12 cellular contexts compared by ENCODE assay signal in genomic region chr11:76667856-76668255, GRCh38. TPM values are rescaled to one million over a fixed set of nuclear protein-coding genes. Genes with fewer than 3 reads are reported as not detected.
A peak's percentile ranks its signal among the peaks of the same experiment; 100 is the strongest.
DNase-seq lines count a peak whose midpoint lies in the region; ATAC-seq, FAIRE-seq and TF ChIP-seq lines count a peak whose summit lies in the region.
"Had no signal": no experiment of that assay in that cellular context is flagged by ENCODE, and none has a peak within 500 bp of the region (broad histone marks: within the 10 kb centered on the region; RNA-seq: fewer than 3 reads in every experiment).

No MANE protein-coding gene starts in this region.

- no peak overlapping the region for H3K27ac ChIP-seq in neuronal stem cell (replicated peaks; ENCODE audit: low read length)
- H3K27ac ChIP-seq in urinary bladder (ENCODE audit: low read depth): no peak overlapping the region

- ATAC-seq in GM18520 (IDR thresholded peaks at IDR 0.05; ENCODE audit: unreplicated experiment): no peak
- ATAC-seq: WTC11 had no signal

- no peak overlapping the region for H3K14ac ChIP-seq in neuronal stem cell (ENCODE audit: low read length)

- DNase-seq in activated effector memory CD4-positive, alpha-beta T cell treated with anti-CD3 and anti-CD28 coated beads, Interleukin-2, amount 50 U/mL, for 16 hours: peak; percentile 56
- DNase-seq in activated effector memory CD4-positive, alpha-beta T cell treated with Interleukin-2 at 50 U/mL for 16 hours: no peak
- DNase-seq in endothelial cell (ENCODE audit: low spot score) (no peak), neuronal stem cell (ENCODE audit: low spot score) (no peak), GM12891 (ENCODE audit: insufficient read length, low spot score) (no peak), RCC 7860 (ENCODE audit: low spot score) (no peak)
- DNase-seq: GDM1, NCI-H187 treated with DMSO at 0.1 percent for 48 hours had no signal

- TF ChIP-seq POLR2A in GM12891 (IDR thresholded peaks at IDR 0.05; ENCODE audit: low read depth, low read length): no peak

- no peak overlapping the region for H2BK120ac ChIP-seq in neuronal stem cell (ENCODE audit: low read depth, low read length)

- H2BK15ac ChIP-seq in neuronal stem cell (ENCODE audit: low read length): no peak overlapping the region

- peak overlapping the region; percentile 25 for H2AK5ac ChIP-seq in neuronal stem cell (ENCODE audit: low read depth, low read length)

- no peak overlapping the region for H3K4me2 ChIP-seq in neuronal stem cell (ENCODE audit: insufficient read depth, low read length, poor library complexity, severe bottlenecking)

- no peaks in the 10 kb centered on the region for H3K9me3 Mint-ChIP-seq in endothelial cell (ENCODE audit: unreplicated experiment)
- H3K9me3 Mint-ChIP-seq: memory B cell, WTC11 had no signal

- peaks cover 3 to 13% of the 10 kb centered on the region in 2 donors for H3K4me1 ChIP-seq in neuronal stem cell (ENCODE audit: control insufficient read depth in 2 of 2, insufficient read depth in 1 of 2, low read depth in 1 of 2, low read length in 2 of 2)
- no peaks in the 10 kb centered on the region for H3K4me1 ChIP-seq in urinary bladder (ENCODE audit: insufficient read depth)

- H3K4ac ChIP-seq in neuronal stem cell (ENCODE audit: low read length): peak overlapping the region; percentile 53

- H3K27me3 Mint-ChIP-seq in endothelial cell (ENCODE audit: unreplicated experiment): peaks cover 29% of the 10 kb centered on the region

- H3K36me3 ChIP-seq in neuronal stem cell (replicated peaks in 1 of 2; ENCODE audit: control insufficient read depth in 2 of 2, insufficient read depth in 2 of 2, low read length in 2 of 2): no peaks in the 10 kb centered on the region
- H3K36me3 ChIP-seq in urinary bladder (ENCODE audit: insufficient read depth): no peaks in the 10 kb centered on the region

- H3K9ac ChIP-seq in neuronal stem cell (ENCODE audit: low read depth, low read length, poor library complexity): peak overlapping the region; percentile 9

- peak overlapping the region; percentile 49 for H3K18ac ChIP-seq in neuronal stem cell (ENCODE audit: low read length)

- no peak overlapping the region for H3K23ac ChIP-seq in neuronal stem cell (ENCODE audit: low read depth, low read length, poor library complexity)

- H3K4me3 ChIP-seq in neuronal stem cell (ENCODE audit: low read length in 2 of 2) (no peak overlapping the region), urinary bladder (ENCODE audit: low read depth, low read length) (peak overlapping the region; percentile 13)

- no peak for TF ChIP-seq CTCF in endothelial cell (IDR thresholded peaks at IDR 0.05; ENCODE audit: unreplicated experiment)

- no peak overlapping the region for H4K8ac ChIP-seq in neuronal stem cell (ENCODE audit: low read depth, low read length)

- no peak overlapping the region for H2AFZ ChIP-seq in neuronal stem cell (ENCODE audit: low read length)

- H3K4me3 Mint-ChIP-seq in endothelial cell (ENCODE audit: unreplicated experiment): no peak overlapping the region
- H3K4me3 Mint-ChIP-seq: memory B cell, WTC11 had no signal

- peak overlapping the region; percentile 55 for H3K27ac Mint-ChIP-seq in endothelial cell (ENCODE audit: unreplicated experiment)
- H3K27ac Mint-ChIP-seq: memory B cell, WTC11 had no signal

- peaks cover 0 to 88% (median 4%) of the 10 kb centered on the region in 3 experiments for H3K27me3 ChIP-seq in neuronal stem cell (ENCODE audit: control insufficient read depth in 3 of 3, insufficient read depth in 3 of 3, low read depth in 1 of 3, low read length in 3 of 3)

- no peak for FAIRE-seq in GM12891 (lab: Jason Lieb, UNC)
- no peak for FAIRE-seq in RCC 7860 (lab: Jason Lieb, UNC)

- no CpG with 5 or more reads among the region's 7 CpGs for WGBS in neuronal stem cell (ENCODE audit: extremely low coverage in 2 of 2, insufficient read length in 2 of 2, insufficient replicate concordance in 1 of 2), 2 donors
- WGBS in urinary bladder: 68% methylated on average over 7 of the region's 7 CpGs

- no peaks in the 10 kb centered on the region for H3K9me3 ChIP-seq in neuronal stem cell (replicated peaks in 1 of 2; ENCODE audit: control insufficient read depth in 2 of 2, insufficient read depth in 1 of 2, low read depth in 1 of 2, low read length in 2 of 2)

- no peak overlapping the region for H2BK5ac ChIP-seq in neuronal stem cell (ENCODE audit: low read length)

- H3K36me3 Mint-ChIP-seq in endothelial cell (ENCODE audit: low read depth, unreplicated experiment): peaks cover 18% of the 10 kb centered on the region
- H3K36me3 Mint-ChIP-seq: memory B cell, WTC11 had no signal

- no peaks in the 10 kb centered on the region for H3K79me1 ChIP-seq in neuronal stem cell (ENCODE audit: low read depth, low read length)

- no peak overlapping the region for H4K91ac ChIP-seq in neuronal stem cell (ENCODE audit: low read depth, low read length, poor library complexity)

- no peak overlapping the region for H2BK12ac ChIP-seq in neuronal stem cell (ENCODE audit: low read length)

- H3K4me1 Mint-ChIP-seq in endothelial cell (ENCODE audit: unreplicated experiment): peaks cover 72% of the 10 kb centered on the region

TF ChIP-seq in GM12891, 5 proteins besides CTCF, POLR2A, EP300 and RAD21:
- no peak for TF ChIP-seq PAX5 (IDR thresholded peaks at IDR 0.05; ENCODE audit: insufficient read depth, low read length, severe bottlenecking)
- TF ChIP-seq POLR2AphosphoS5 (IDR thresholded peaks at IDR 0.05; ENCODE audit: low read depth, low read length): no peak
- no peak for TF ChIP-seq SPI1 (IDR thresholded peaks at IDR 0.05; ENCODE audit: low read depth, low read length)
- TF ChIP-seq POU2F2 (IDR thresholded peaks at IDR 0.05; ENCODE audit: low read depth, low read length): no peak
- TF ChIP-seq TAF1 (IDR thresholded peaks at IDR 0.05; ENCODE audit: low read depth, low read length): no peak

RNA-seq across cellular contexts. Expression of gene LRRC32, which starts 2.7 kb away (rescaled TPM):
- total RNA-seq in endothelial cell (ENCODE audit: unreplicated experiment) (22.0 TPM), urinary bladder (16.3 TPM)
- polyA plus RNA-seq in neuronal stem cell (2013, experiment 1 of 2): 0.91 TPM
- 1.1 TPM for polyA plus RNA-seq in neuronal stem cell (2013, experiment 2 of 2)
- 65.6 TPM for polyA plus RNA-seq in urinary bladder
- 2.0 TPM for polyA plus RNA-seq in GM12891 (2012; ENCODE audit: low read depth, missing spikeins)
